ENCODE assay signal across 15 cellular contexts in genomic region chr15:68585574-68586273, GRCh38. TPM values are rescaled to one million over a fixed set of nuclear protein-coding genes. Genes with fewer than 3 reads are reported as not detected.
DNase-seq lines count a peak whose midpoint lies in the region; ATAC-seq, FAIRE-seq and TF ChIP-seq lines count a peak whose summit lies in the region.
"Had no signal": no experiment of that assay in that cellular context is flagged by ENCODE, and none has a peak within 500 bp of the region (broad histone marks: within the 10 kb centered on the region; RNA-seq: fewer than 3 reads in every experiment).

No MANE protein-coding gene starts in this region.

- ATAC-seq in HepG2, result peak; percentile 46
- ATAC-seq in HG03342 (IDR thresholded peaks at IDR 0.05; ENCODE audit: unreplicated experiment), result no peak

- H2AFZ ChIP-seq in HepG2 (ENCODE audit: low read length), result no peak overlapping the region

- POLR2A ChIA-PET in HepG2 (lab: Yijun Ruan, JAX), result no interaction called here

- intact Hi-C loops in activated CD4-positive, alpha-beta T cell treated with anti-CD3 and anti-CD28 coated beads, Interleukin-2, amount 10 ng/mL, durations not matched to agents 24 days and 14 days (cut with micrococcal nuclease), result no loop called here
- intact Hi-C loops in breast epithelium (cut with DNase I; ENCODE audit: low total_unique reads), result no loop called here
- intact Hi-C loops in HepG2 (cut with micrococcal nuclease; ENCODE audit: unreplicated experiment), result no loop called here

- CTCF ChIA-PET in HepG2 (lab: Yijun Ruan, JAX; ENCODE audit: low intra/inter-chr PET ratio, low total read pairs), result no interaction called here

- H3K9me3 Mint-ChIP-seq in activated CD4-positive, alpha-beta T cell treated with anti-CD3 and anti-CD28 coated beads, Interleukin-2, amount 10 ng/mL, durations not matched to agents 24 days and 14 days, result no peaks in the 10 kb centered on the region
- H3K9me3 Mint-ChIP-seq: CD8-positive, alpha-beta memory T cell had no signal

- no TSS peak for BruUV-seq in HepG2 (replicated peaks; lab: Mats Ljungman, UMichigan)

- TF ChIP-seq CTCF in breast epithelium (IDR thresholded peaks at IDR 0.05), result no peak
- no peak for TF ChIP-seq CTCF in HepG2 (CRISPR knock-in tag; IDR thresholded peaks at IDR 0.05)

- peaks cover 26% of the 10 kb centered on the region for H3K4me1 Mint-ChIP-seq in activated CD4-positive, alpha-beta T cell treated with anti-CD3 and anti-CD28 coated beads, Interleukin-2, amount 10 ng/mL, durations not matched to agents 24 days and 14 days

- no peaks in the 10 kb centered on the region for H3K27me3 ChIP-seq in breast epithelium
- peaks cover 0 to 29% of the 10 kb centered on the region in 2 experiments; a peak in 3 of 5 replicates for H3K27me3 ChIP-seq in HepG2 (ENCODE audit: control insufficient read depth in 1 of 2, insufficient read depth in 2 of 2, low read length in 2 of 2)
- H3K27me3 ChIP-seq: ovary, thyroid gland had no signal

- peak overlapping the region; percentile 21 to 80 for H3K27ac ChIP-seq in breast epithelium
- no peak overlapping the region for H3K27ac ChIP-seq in HepG2 (ENCODE audit: extremely low read length, insufficient read depth, low read length)

- peaks cover 0 to 3% of the 10 kb centered on the region in 2 donors for H3K4me1 ChIP-seq in breast epithelium
- peaks cover 68% of the 10 kb centered on the region for H3K4me1 ChIP-seq in HepG2 (ENCODE audit: insufficient read depth, low read length)

- H3K9ac ChIP-seq in HepG2 (ENCODE audit: insufficient read depth, low read depth, low read length), result no peak overlapping the region

- no peaks in the 10 kb centered on the region for H3K36me3 Mint-ChIP-seq in activated CD4-positive, alpha-beta T cell treated with anti-CD3 and anti-CD28 coated beads, Interleukin-2, amount 10 ng/mL, durations not matched to agents 24 days and 14 days (ENCODE audit: low read depth)
- H3K36me3 Mint-ChIP-seq: CD8-positive, alpha-beta memory T cell had no signal

- FAIRE-seq in HepG2 (lab: Jason Lieb, UNC), result no peak
- FAIRE-seq in urothelium cell line (lab: Jason Lieb, UNC), result peak; percentile 97

- 23% methylated on average over 6 of the region's 8 CpGs for WGBS in HepG2 (ENCODE audit: low lambda C conversion rate)

- no peak for TF ChIP-seq RAD21 in HepG2 (CRISPR knock-in tag; IDR thresholded peaks at IDR 0.05)

- H3K36me3 ChIP-seq in breast epithelium (no peaks in the 10 kb centered on the region), HepG2 (replicated peaks in 1 of 2; ENCODE audit: control insufficient read depth in 1 of 2, insufficient read depth in 2 of 2, low read length in 2 of 2) (no peaks in the 10 kb centered on the region)
- H3K36me3 ChIP-seq: ovary, thyroid gland had no signal

- no peak for TF ChIP-seq EP300 in HepG2 (IDR thresholded peaks at IDR 0.05; ENCODE audit: low read depth in 2 of 2, low read length in 2 of 2)
- no peak for TF ChIP-seq EP300 in HepG2 (CRISPR knock-in tag; IDR thresholded peaks at IDR 0.05; ENCODE audit: borderline replicate concordance)

- H3K27ac Mint-ChIP-seq in activated CD4-positive, alpha-beta T cell treated with anti-CD3 and anti-CD28 coated beads, Interleukin-2, amount 10 ng/mL, durations not matched to agents 24 days and 14 days, result peak overlapping the region; percentile 49
- H3K27ac Mint-ChIP-seq: CD8-positive, alpha-beta memory T cell had no signal

- no peaks in the 10 kb centered on the region for H3K9me3 ChIP-seq in breast epithelium
- no peaks in the 10 kb centered on the region for H3K9me3 ChIP-seq in HepG2 (ENCODE audit: low read length)
- H3K9me3 ChIP-seq: ovary, thyroid gland had no signal

- in situ Hi-C loops in HepG2 (cut with HindIII; ENCODE audit: extremely low pct_ligation_motif_present, low pct_unique_long_range_greater_than_20kb), result no loop called here

- no peak for TF ChIP-seq POLR2A in breast epithelium (IDR thresholded peaks at IDR 0.05)
- TF ChIP-seq POLR2A in HepG2 (IDR thresholded peaks at IDR 0.05; ENCODE audit: insufficient read depth in 1 of 2, low read depth in 2 of 2, low read length in 2 of 2), result no peak

- H3K4me3 Mint-ChIP-seq in activated CD4-positive, alpha-beta T cell treated with anti-CD3 and anti-CD28 coated beads, Interleukin-2, amount 10 ng/mL, durations not matched to agents 24 days and 14 days, result no peak overlapping the region
- H3K4me3 Mint-ChIP-seq: CD8-positive, alpha-beta memory T cell had no signal

- no peak for DNase-seq in activated CD4-positive, alpha-beta T cell treated with anti-CD3 and anti-CD28 coated beads, Interleukin-2, amount 10 ng/mL, durations not matched to agents 24 days and 14 days
- DNase-seq in activated CD4-positive, alpha-beta T cell treated with anti-CD3 and anti-CD28 coated beads for 48 hours, result no peak
- no peak for DNase-seq in breast epithelium (ENCODE audit: low spot score in 2 of 2)
- DNase-seq in HepG2 (ENCODE audit: low spot score), result peak; percentile 63
- no peak for DNase-seq in urothelium cell line (ENCODE audit: low spot score)
- no peak for DNase-seq in NCI-H1417 treated with DMSO at 0.1 percent for 48 hours (lab: John Stamatoyannopoulos, UW)
- no peak for DNase-seq in T1000 (lab: John Stamatoyannopoulos, UW)
- DNase-seq: activated CD8-positive, alpha-beta memory T cell treated with anti-CD3 and anti-CD28 coated beads, Interleukin-2, amount 50 U/mL, for 4 hours; amniotic stem cell; CD8-positive, alpha-beta memory T cell; NCI-H187; thyroid gland had no signal

- no peak overlapping the region for H3K4me3 ChIP-seq in breast epithelium
- no peak overlapping the region for H3K4me3 ChIP-seq in HepG2 (replicated peaks in 1 of 3; ENCODE audit: insufficient read depth in 1 of 3, low read depth in 2 of 3, low read length in 3 of 3)
- H3K4me3 ChIP-seq: ovary, thyroid gland had no signal

- H3K27me3 Mint-ChIP-seq in activated CD4-positive, alpha-beta T cell treated with anti-CD3 and anti-CD28 coated beads, Interleukin-2, amount 10 ng/mL, durations not matched to agents 24 days and 14 days, result peaks cover 13% of the 10 kb centered on the region

- H3K4me2 ChIP-seq in HepG2 (ENCODE audit: low read depth, low read length), result peak overlapping the region; percentile 5; the same call in 1 of the 2 replicates

- H3K79me2 ChIP-seq in HepG2 (ENCODE audit: insufficient read depth, low read length), result no peaks in the 10 kb centered on the region

- H4K20me1 ChIP-seq in HepG2 (ENCODE audit: insufficient read depth, low read length), result no peaks in the 10 kb centered on the region

TF ChIP-seq in HepG2, 621 proteins besides CTCF, POLR2A, EP300 and RAD21 (continues in another document):
- no peak for TF ChIP-seq IKZF4 (CRISPR knock-in tag; IDR thresholded peaks at IDR 0.05; ENCODE audit: borderline replicate concordance, low read depth, not compliant biosample characterization)
- no peak for TF ChIP-seq ZNF530 (CRISPR knock-in tag; IDR thresholded peaks at IDR 0.05; ENCODE audit: low read depth)
- TF ChIP-seq SOX13 (IDR thresholded peaks at IDR 0.05), result no peak
- TF ChIP-seq SOX13 (CRISPR knock-in tag; conservative IDR thresholded peaks at IDR 0.05 in 1 of 2, IDR thresholded peaks at IDR 0.05 in 1 of 2), result peak in 1 of 2 experiments; percentile 27; a peak in 1 of 4 replicates
- TF ChIP-seq ZNF281 (CRISPR knock-in tag; IDR thresholded peaks at IDR 0.05; ENCODE audit: borderline replicate concordance), result peak; percentile 57; the same call in 1 of the 2 replicates

RNA-seq across cellular contexts. Expression of gene CORO2B, which starts 6.9 kb away (rescaled TPM):
- total RNA-seq in activated CD4-positive, alpha-beta T cell treated with anti-CD3 and anti-CD28 coated beads, Interleukin-2, amount 10 ng/mL, durations not matched to agents 24 days and 14 days, result 0.09 and 0.16 TPM in 2 replicates
- total RNA-seq in breast epithelium (10 to 100 TPM in 1 of 3 donors, 1 to 10 TPM in 2; 2.9 to 11.2 (median 3.5) TPM), HepG2 (2016; rRNA removed; fragmentation: Illumina TruSeq; extraction: Trizol) (0.35 and 0.36 TPM in 2 replicates)
- total RNA-seq in HepG2 (2016; cell fraction: cytosol; rRNA removed; fragmentation: Illumina TruSeq; extraction: Trizol; ENCODE audit: low read depth), result 0.10 and 0.18 TPM in 2 replicates
- 0.22 and 0.28 TPM in 2 replicates for total RNA-seq in HepG2 (2016; cell fraction: insoluble cytoplasmic fraction; rRNA removed; fragmentation: Illumina TruSeq; extraction: Trizol)
- total RNA-seq in HepG2 (2016; cell fraction: membrane; rRNA removed; fragmentation: Illumina TruSeq; extraction: Trizol), result 0.28 and 0.34 TPM in 2 replicates
- 0.13 and 0.22 TPM in 2 replicates for total RNA-seq in HepG2 (2016; cell fraction: nucleus; rRNA removed; fragmentation: Illumina TruSeq; extraction: Trizol)
- polyA plus RNA-seq in HepG2 (2011; rRNA removed), result 0.63 and 1.1 TPM in 2 replicates
- 0.58 and 0.64 TPM in 2 replicates for polyA plus RNA-seq in HepG2 (2011; cell fraction: cytosol; rRNA removed)
- 0.92 and 1.2 TPM in 2 replicates for polyA plus RNA-seq in HepG2 (2011; cell fraction: nucleus; rRNA removed)
- 0.15 and 0.16 TPM in 2 replicates for polyA plus RNA-seq in HepG2 (2012)
- polyA plus RNA-seq in HepG2 (2016; cell fraction: cytosol; fragmentation: Illumina TruSeq; extraction: Trizol; ENCODE audit: low read depth), result 0.09 and 0.12 TPM in 2 replicates
- polyA plus RNA-seq in HepG2 (2016; cell fraction: insoluble cytoplasmic fraction; fragmentation: Illumina TruSeq; extraction: Trizol; ENCODE audit: low read depth), result 0.51 and 0.85 TPM in 2 replicates
- 0.43 and 0.52 TPM in 2 replicates for polyA plus RNA-seq in HepG2 (2016; cell fraction: membrane; fragmentation: Illumina TruSeq; extraction: Trizol; ENCODE audit: low read depth)
- 0.27 and 0.31 TPM in 2 replicates for polyA plus RNA-seq in HepG2 (2016; cell fraction: nucleus; fragmentation: Illumina TruSeq; extraction: Trizol; ENCODE audit: insufficient read depth, low read depth)
- polyA minus RNA-seq in HepG2 (2011; rRNA and poly(A)+ RNA removed; ENCODE audit: low replicate concordance), result 1.3 TPM in 1 of 2 replicates, not detected in the other
- polyA minus RNA-seq in HepG2 (2011; cell fraction: cytosol; rRNA and poly(A)+ RNA removed), result 0.62 and 0.69 TPM in 2 replicates
- 0.13 and 0.25 TPM in 2 replicates for polyA minus RNA-seq in HepG2 (2011; cell fraction: nucleus; rRNA and poly(A)+ RNA removed)
- total RNA-seq: CD8-positive, alpha-beta memory T cell; NCI-H460 had no signal
- polyA plus RNA-seq: CD8-positive, alpha-beta memory T cell had no signal
